8 cellular contexts compared by ENCODE assay signal in the genomic region with DNA sequence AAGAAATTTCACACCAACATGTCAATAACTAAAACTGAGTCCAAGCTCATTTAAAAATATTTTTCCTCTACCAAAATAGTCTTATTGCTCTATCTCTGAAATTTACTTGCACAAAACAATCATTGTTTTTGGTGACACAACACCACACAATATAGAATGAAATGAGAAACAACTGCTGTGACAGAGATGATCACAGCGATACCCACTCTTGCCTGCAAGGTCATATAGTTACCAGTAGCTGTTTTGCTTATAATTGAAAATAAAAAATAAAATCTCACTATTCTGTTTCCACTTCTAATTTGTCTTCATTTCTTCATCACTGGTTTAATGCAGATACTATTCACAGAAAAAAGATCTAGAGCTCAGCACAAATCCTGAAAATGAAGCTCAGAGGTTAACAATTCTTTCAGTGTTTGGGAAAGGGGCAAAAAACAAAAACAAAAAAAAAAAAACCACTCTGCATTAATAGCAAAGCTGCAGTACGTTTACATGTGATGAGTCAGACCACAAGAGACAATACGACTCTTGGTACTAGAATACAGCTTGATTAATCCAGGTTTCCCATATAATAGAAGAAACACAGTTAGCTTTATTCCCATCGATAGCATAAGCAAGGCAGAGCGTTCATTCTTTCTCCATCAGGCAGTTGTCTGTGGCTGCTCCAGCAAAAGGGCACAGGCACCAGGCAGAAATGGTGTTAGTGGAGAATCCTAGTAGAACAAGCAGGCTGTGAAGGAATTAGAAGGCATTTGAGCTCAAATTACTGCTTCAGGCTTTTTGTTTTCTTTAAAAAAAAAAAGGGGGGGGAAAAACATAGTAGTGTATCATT. TPM values are rescaled to one million over a fixed set of nuclear protein-coding genes. Genes with fewer than 3 reads are reported as not detected.
DNase-seq lines count a peak whose midpoint lies in the region; ATAC-seq and TF ChIP-seq lines count a peak whose summit lies in the region.

No MANE protein-coding gene starts in this region.

- WGBS in heart right ventricle, 2 donors: 41 to 56% methylated on average over 5 of the region's 5 CpGs

- intact Hi-C loops in heart right ventricle (cut with DNase I): loop anchor here in 1 of 10 donors (5.0 kb wide), 1 partner anchor 165 kb away; no protein-coding TSS in a partner anchor

- no peaks in the 10 kb centered on the region for H3K27me3 ChIP-seq in heart right ventricle

- no peak for TF ChIP-seq CTCF in heart right ventricle (IDR thresholded peaks at IDR 0.05)

- peaks cover 0 to 89% (median 20%) of the 10 kb centered on the region in 9 donors for H3K4me1 ChIP-seq in heart right ventricle

- H3K9me3 ChIP-seq in heart right ventricle: no peaks in the 10 kb centered on the region

- peak overlapping the region in 9 of 10 donors; percentile 18 to 86 (median 64) for H3K27ac ChIP-seq in heart right ventricle

- H3K36me3 ChIP-seq in heart right ventricle: peaks cover 0 to 6% (median 0%) of the 10 kb centered on the region in 9 donors

- ATAC-seq in heart right ventricle (peak in 7 of 8 donors; percentile 16 to 54 (median 26)), GM19467 (IDR thresholded peaks at IDR 0.05; ENCODE audit: unreplicated experiment) (no peak), GM18517 (IDR thresholded peaks at IDR 0.05; ENCODE audit: unreplicated experiment) (no peak)

- peak overlapping the region in 9 of 10 donors; percentile 2 to 48 (median 38) for H3K4me3 ChIP-seq in heart right ventricle

- DNase-seq in NCI-H2029 treated with DMSO at 0.1 percent for 48 hours (lab: John Stamatoyannopoulos, UW) (peak; percentile 37), NCI-H2029 (lab: John Stamatoyannopoulos, UW) (no peak), NAMALWA (ENCODE audit: low spot score) (peak; percentile 65), amniotic epithelial cell (ENCODE audit: low read depth) (peak; percentile 72), heart right ventricle (no peak), pons (ENCODE audit: low spot score) (peak; percentile 88)

RNA-seq across cellular contexts. Expression of gene ANKRD28, which starts 0.8 kb away (rescaled TPM):
- 10 to 100 TPM; 21.4 to 30.8 (median 27.2) TPM for total RNA-seq in heart right ventricle
- polyA plus RNA-seq in heart right ventricle: 1 to 10 TPM; 5.9 to 6.0 TPM

Comparison
In these comparisons a context has a peak if more than half of its experiments do, and no peak if none do; other contexts are left out.
1. DNase-seq: peak in NCI-H2029 treated with DMSO at 0.1 percent for 48 hours (single experiment), NAMALWA (single experiment), amniotic epithelial cell (single experiment) and pons (single experiment); none in NCI-H2029 (single experiment) and heart right ventricle (0 of 2).
2. ATAC-seq: peak in heart right ventricle (7 of 8); none in GM19467 (single experiment) and GM18517 (single experiment).